In genomic region chr2:19863303-19864041, GRCh38 we compare ENCODE assay signal across 8 cellular contexts. TPM values are rescaled to one million over a fixed set of nuclear protein-coding genes. Genes with fewer than 3 reads are reported as not detected.
DNase-seq lines count a peak whose midpoint lies in the region; ATAC-seq and TF ChIP-seq lines count a peak whose summit lies in the region.

No MANE protein-coding gene starts in this region.

- in situ Hi-C loops in GM23248 (cut with MboI) (loop anchor here (5.0 to 25.0 kb wide), 5 partner anchors 491 to 1449 kb away; no protein-coding TSS in a partner anchor), mammary epithelial cell (cut with MboI; ENCODE audit: low sequenced_read_pairs in 2 of 2) (loop anchor here (5.0 to 25.0 kb wide), 7 partner anchors 86 to 1426 kb away; no protein-coding TSS in a partner anchor)

- intact Hi-C loops in mammary epithelial cell (cut with micrococcal nuclease), result loop anchor here (1.0 to 10.0 kb wide), 12 partner anchors 94 to 1476 kb away; no protein-coding TSS in a partner anchor

- no peak overlapping the region; the same call in 1 of the 2 replicates for H3K4me3 ChIP-seq in GM23248
- no peak overlapping the region for H3K4me3 ChIP-seq in mammary epithelial cell (replicated peaks in 1 of 3; ENCODE audit: insufficient read depth in 1 of 3, low read depth in 2 of 3, low read length in 3 of 3)

- H2AFZ ChIP-seq in GM23248 (no peak overlapping the region), mammary epithelial cell (ENCODE audit: low read depth, low read length) (peak overlapping the region; percentile 64)

- peaks cover 12% of the 10 kb centered on the region; the same call in 1 of the 2 replicates for H3K4me1 Mint-ChIP-seq in WTC11

- no peaks in the 10 kb centered on the region for H3K36me3 ChIP-seq in GM23248 (ENCODE audit: low read depth)
- H3K36me3 ChIP-seq in mammary epithelial cell (ENCODE audit: insufficient read depth, low read length), result no peaks in the 10 kb centered on the region

- dilution Hi-C loops in mammary epithelial cell (cut with HindIII; ENCODE audit: low sequenced_read_pairs), result loop anchor here (25.0 kb wide), 1 partner anchor 1351 kb away; no protein-coding TSS in a partner anchor

- H3K9me2 ChIP-seq in GM23248 (ENCODE audit: insufficient read depth), result no peaks in the 10 kb centered on the region

- peak; percentile 91 for ATAC-seq in WTC11

- peaks cover 19% of the 10 kb centered on the region for H3K27me3 Mint-ChIP-seq in WTC11 (ENCODE audit: low read depth)

- peak overlapping the region; percentile 54 for H3K4me3 Mint-ChIP-seq in WTC11

- H3K36me3 Mint-ChIP-seq in WTC11, result no peaks in the 10 kb centered on the region

- no peaks in the 10 kb centered on the region for H3K9me3 Mint-ChIP-seq in WTC11

- H3K9ac ChIP-seq in GM23248 (no peak overlapping the region), mammary epithelial cell (ENCODE audit: insufficient read depth, low read length) (no peak overlapping the region)

- POLR2A ChIA-PET in GM10248 (lab: Yijun Ruan, JAX) (no interaction called here), WTC11 (lab: Charles Lee) (no interaction called here)

- H3K9me3 ChIP-seq in GM23248 (ENCODE audit: low read depth), result no peaks in the 10 kb centered on the region
- no peaks in the 10 kb centered on the region for H3K9me3 ChIP-seq in mammary epithelial cell (replicated peaks; ENCODE audit: insufficient read depth, low read length)

- H3K4me1 ChIP-seq in GM23248 (ENCODE audit: insufficient read depth) (peaks cover 3% of the 10 kb centered on the region; the same call in 1 of the 2 replicates), mammary epithelial cell (ENCODE audit: insufficient read depth, low read length) (peaks cover 26% of the 10 kb centered on the region)

- H3K79me2 ChIP-seq in GM23248 (ENCODE audit: insufficient read depth) (no peaks in the 10 kb centered on the region), mammary epithelial cell (ENCODE audit: insufficient read depth, low read length) (no peaks in the 10 kb centered on the region)

- no peaks in the 10 kb centered on the region for H3F3A ChIP-seq in GM23248 (ENCODE audit: insufficient read depth)

- H4K20me1 ChIP-seq in GM23248 (ENCODE audit: insufficient read depth) (no peaks in the 10 kb centered on the region), mammary epithelial cell (ENCODE audit: insufficient read depth, low read length) (no peaks in the 10 kb centered on the region)

- BruUV-seq in mammary epithelial cell (replicated peaks; lab: Mats Ljungman, UMichigan), result no TSS peak

- WGBS in GM23248 (ENCODE audit: low coverage in 1 of 2, low lambda C conversion rate in 2 of 2, missing lambda C conversion rate in 2 of 2), 2 experiments, result 29 to 31% methylated on average over 30 to 33 of the region's 33 CpGs
- WGBS in mammary epithelial cell (ENCODE audit: low coverage, missing lambda C conversion rate), result 34% methylated on average over 28 of the region's 33 CpGs

- H3K27ac Mint-ChIP-seq in WTC11, result no peak overlapping the region

- no peaks in the 10 kb centered on the region for H3K27me3 ChIP-seq in GM23248 (replicated peaks; ENCODE audit: insufficient read depth)
- H3K27me3 ChIP-seq in mammary epithelial cell (ENCODE audit: insufficient read depth, low read length), result no peaks in the 10 kb centered on the region

- CTCF ChIA-PET in GM10248 (lab: Yijun Ruan, JAX) (interaction anchor here (0.6 to 4.9 kb wide), 23 partner anchors 9 to 1478 kb away, joined by 3 to 44 read pairs (median 4); no protein-coding TSS in a partner anchor), WTC11 (lab: Charles Lee) (interaction anchor here (0.5 to 3.2 kb wide), 20 partner anchors 10 to 1476 kb away, joined by 3 to 14 read pairs (median 4); partner anchors contain the start of gene OSR1), mammary epithelial cell (lab: Charles Lee; ENCODE audit: low non-redundant PET) (interaction anchor here (0.6 kb wide), 1 partner anchor 159 kb away, joined by 3 read pairs; no protein-coding TSS in a partner anchor)

- TF ChIP-seq CTCF in GM10248 (IDR thresholded peaks at IDR 0.05; ENCODE audit: control extremely low read depth, extremely low read depth, low read depth, missing control alignments) (peak; percentile 99), WTC11 (IDR thresholded peaks at IDR 0.05) (peak; percentile 97), mammary epithelial cell (conservative IDR thresholded peaks at IDR 0.05 in 1 of 2, IDR thresholded peaks at IDR 0.05 in 1 of 2; ENCODE audit: extremely low read depth in 1 of 2, insufficient read depth in 1 of 2, low read depth in 1 of 2, low read length in 2 of 2) (peak; percentile 63 to 93)

- H3K4me2 ChIP-seq in GM23248 (ENCODE audit: unreplicated experiment) (peak overlapping the region; percentile 7), mammary epithelial cell (ENCODE audit: insufficient read depth, low read depth, low read length) (peak overlapping the region; percentile 34)

- DNase-seq in GM10248 (ENCODE audit: extremely low spot score) (peak; percentile 87), GM23248 (peak; percentile 70), Kasumi-1 (lab: John Stamatoyannopoulos, UW) (peak; percentile 21 to 41), WTC11 (ENCODE audit: low spot score) (peak; percentile 94), mammary epithelial cell (peak; percentile 26), iPS-NIHi7 (ENCODE audit: extremely low spot score) (peak; percentile 84), NCI-H2029 treated with DMSO at 0.1 percent for 48 hours (lab: John Stamatoyannopoulos, UW) (no peak)
- peak; percentile 33 to 60 (median 57) for DNase-seq in stimulated activated CD4-positive, alpha-beta T cell treated with anti-CD3 and anti-CD28 coated beads, Interleukin-12 subunit alpha, Interleukin-12 subunit beta, amount 100 ng/mL, for 48 hours (ENCODE audit: low read depth in 2 of 3, low spot score in 1 of 3)

- H3K27ac ChIP-seq in GM23248, result no peak overlapping the region
- H3K27ac ChIP-seq in mammary epithelial cell (ENCODE audit: insufficient read depth, low read depth, low read length), result no peak overlapping the region

TF ChIP-seq in WTC11, 78 proteins besides CTCF, POLR2A, EP300 and RAD21 (continues in another document):
- TF ChIP-seq USF2 (CRISPR knock-in tag; IDR thresholded peaks at IDR 0.05) (no peak), E2F4 (CRISPR knock-in tag; IDR thresholded peaks at IDR 0.05; ENCODE audit: borderline replicate concordance, low read depth) (no peak), ELF4 (CRISPR knock-in tag; IDR thresholded peaks at IDR 0.05; ENCODE audit: low read depth) (no peak), ZNF232 (CRISPR knock-in tag; IDR thresholded peaks at IDR 0.05) (0 out of 2 replicates have a peak, but pooled peaks have one; percentile 67), NR3C1 (CRISPR knock-in tag; conservative IDR thresholded peaks at IDR 0.05; ENCODE audit: low read depth) (no peak), AFF4 (CRISPR knock-in tag; IDR thresholded peaks at IDR 0.05; ENCODE audit: borderline replicate concordance) (0 out of 2 replicates have a peak, but pooled peaks have one; percentile 67)

RNA-seq across cellular contexts. Expression of gene TTC32, which starts 38.3 kb away (rescaled TPM):
- total RNA-seq in GM23248 (2014; rRNA removed; shearing (Covaris generic)), result 1.5 TPM in 1 of 2 replicates, not detected in the other
- polyA plus RNA-seq in GM23248 (2016; fragmentation: Nextera tagmentation; extraction: Ambion mirVana) (6.4 and 6.8 TPM in 2 replicates), mammary epithelial cell (4.8 TPM)
- total RNA-seq in WTC11 (2021) (9.9 to 10.6 TPM (median 10.0 TPM) in 3 replicates), mammary epithelial cell (10 to 100 TPM in 1 of 2 donors, 1 to 10 TPM in 1; 8.0 to 12.5 TPM)
- polyA minus RNA-seq in mammary epithelial cell, result not detected
